In the genomic region with DNA sequence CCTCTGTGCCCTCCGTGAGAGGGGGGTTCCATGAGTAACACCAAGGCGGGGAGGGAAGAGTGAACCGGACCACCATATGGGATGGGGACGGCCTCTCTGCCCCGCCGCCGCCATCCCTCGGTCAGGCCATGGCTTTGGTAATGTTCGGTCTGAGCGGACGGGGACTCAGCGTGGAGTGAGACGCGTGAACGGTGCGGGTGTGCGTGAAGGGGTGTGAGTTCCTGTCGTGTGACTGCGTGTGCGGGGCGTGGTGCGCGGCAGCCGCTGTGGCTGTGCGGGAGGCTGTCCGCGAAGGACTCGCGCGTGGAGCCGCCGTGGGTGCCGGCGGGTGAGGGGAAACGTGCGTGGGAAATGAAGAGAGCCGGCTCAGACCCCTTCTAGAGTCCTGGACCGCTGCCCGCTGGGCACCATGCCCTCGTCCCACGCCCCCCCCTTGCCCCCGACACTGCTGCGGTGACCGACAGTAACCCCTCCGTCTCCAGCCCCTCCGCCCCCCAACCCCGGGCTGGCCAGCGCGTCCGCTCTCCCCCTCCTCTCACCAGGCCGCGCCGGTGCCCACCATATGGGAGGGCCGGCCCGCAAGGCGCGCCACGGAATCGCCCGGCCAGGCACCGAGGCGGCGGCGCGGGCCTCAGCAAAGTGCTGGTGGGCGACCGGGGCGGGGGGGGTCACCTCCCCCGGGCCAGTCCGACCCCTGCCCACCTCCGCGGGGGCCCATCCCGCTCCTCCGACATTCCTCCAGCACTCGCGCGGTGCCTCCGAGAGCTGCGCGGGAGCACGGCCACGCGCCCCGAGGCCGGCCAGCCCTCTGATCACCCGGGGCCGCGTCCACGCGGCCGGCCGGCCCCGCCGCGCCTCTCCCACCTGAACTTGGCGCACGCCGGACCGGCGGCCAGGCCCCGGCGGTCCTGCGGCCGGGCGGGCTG, we compare ENCODE assay signal across 8 cellular contexts. TPM values are rescaled to one million over a fixed set of nuclear protein-coding genes. Genes with fewer than 3 reads are reported as not detected.
DNase-seq lines count a peak whose midpoint lies in the region; ATAC-seq lines count a peak whose summit lies in the region.

No MANE protein-coding gene starts in this region.

- CTCF ChIA-PET in activated CD4-positive, alpha-beta T cell treated with anti-CD3 and anti-CD28 coated beads for 36 hours (lab: Charles Lee) = interaction anchor here (0.6 kb wide), 1 partner anchor 10 kb away, joined by 4 read pairs; no protein-coding TSS in a partner anchor

- H3K9ac ChIP-seq in SK-N-MC (ENCODE audit: insufficient read length) = peak overlapping the region; percentile 64

- no peaks in the 10 kb centered on the region for H3K36me3 Mint-ChIP-seq in activated CD4-positive, alpha-beta T cell treated with anti-CD3 and anti-CD28 coated beads for 36 hours (ENCODE audit: low read depth)
- H3K36me3 Mint-ChIP-seq in naive thymus-derived CD8-positive, alpha-beta T cell = no peaks in the 10 kb centered on the region

- no peak overlapping the region for H3K27ac Mint-ChIP-seq in activated CD4-positive, alpha-beta T cell treated with anti-CD3 and anti-CD28 coated beads for 36 hours
- peak overlapping the region in 8 of 10 donors; percentile 1 to 96 (median 81) for H3K27ac Mint-ChIP-seq in naive thymus-derived CD8-positive, alpha-beta T cell

- H3K27me3 ChIP-seq in esophagus (ENCODE audit: control insufficient read depth in 1 of 2, insufficient read depth in 2 of 2, low read length in 2 of 2) = peaks cover 0 to 3% of the 10 kb centered on the region in 2 donors

- H3K4me1 Mint-ChIP-seq in activated CD4-positive, alpha-beta T cell treated with anti-CD3 and anti-CD28 coated beads for 36 hours = peaks cover 9% of the 10 kb centered on the region
- peaks cover 10 to 21% (median 15%) of the 10 kb centered on the region in 4 donors for H3K4me1 Mint-ChIP-seq in naive thymus-derived CD8-positive, alpha-beta T cell

- no peaks in the 10 kb centered on the region for H3K36me3 ChIP-seq in SK-N-MC (ENCODE audit: insufficient read depth, low read length)
- peaks cover 0 to 6% of the 10 kb centered on the region in 2 donors for H3K36me3 ChIP-seq in esophagus (ENCODE audit: control insufficient read depth in 2 of 2, insufficient read depth in 2 of 2, low read length in 1 of 2)

- H3K9me3 ChIP-seq in SK-N-MC (ENCODE audit: low read depth, low read length) (no peaks in the 10 kb centered on the region), esophagus (ENCODE audit: control insufficient read depth in 2 of 2, insufficient read depth in 1 of 2, low read depth in 1 of 2, low read length in 1 of 2) (no peaks in the 10 kb centered on the region)

- ATAC-seq in activated CD4-positive, alpha-beta T cell treated with anti-CD3 and anti-CD28 coated beads for 36 hours = peak; percentile 10
- ATAC-seq in naive thymus-derived CD8-positive, alpha-beta T cell = peak; percentile 31 to 32
- ATAC-seq in HG03354 (IDR thresholded peaks at IDR 0.05; ENCODE audit: poor library complexity, severe bottlenecking, unreplicated experiment) (no peak), HG02970 (IDR thresholded peaks at IDR 0.05; ENCODE audit: low FRiP score, unreplicated experiment) (no peak)

- no peak overlapping the region for H3K27ac ChIP-seq in SK-N-MC
- peak overlapping the region; percentile 86 to 89 for H3K27ac ChIP-seq in esophagus (ENCODE audit: low read depth in 2 of 2, low read length in 1 of 2)

- POLR2A ChIA-PET in activated CD4-positive, alpha-beta T cell treated with anti-CD3 and anti-CD28 coated beads for 36 hours (lab: Charles Lee) = interaction anchor here (0.6 to 1.0 kb wide), 2 partner anchors 188 to 366 kb away, joined by 3 to 6 read pairs; no protein-coding TSS in a partner anchor
- POLR2A ChIA-PET in naive thymus-derived CD8-positive, alpha-beta T cell (lab: Charles Lee) = interaction anchor here (1.0 kb wide), 1 partner anchor 366 kb away, joined by 3 read pairs; no protein-coding TSS in a partner anchor

- H3K4me3 ChIP-seq in SK-N-MC = peak overlapping the region; percentile 78
- peak overlapping the region; percentile 59 to 75 for H3K4me3 ChIP-seq in esophagus (ENCODE audit: low read depth in 1 of 2, low read length in 2 of 2)

- H3K4me1 ChIP-seq in esophagus (ENCODE audit: control insufficient read depth in 2 of 2, insufficient read depth in 2 of 2, low read length in 1 of 2) = peaks cover 6 to 8% of the 10 kb centered on the region in 2 donors

- H3K9me3 Mint-ChIP-seq in activated CD4-positive, alpha-beta T cell treated with anti-CD3 and anti-CD28 coated beads for 36 hours (ENCODE audit: low read depth) = no peaks in the 10 kb centered on the region
- no peaks in the 10 kb centered on the region for H3K9me3 Mint-ChIP-seq in naive thymus-derived CD8-positive, alpha-beta T cell

- H3K27me3 Mint-ChIP-seq in activated CD4-positive, alpha-beta T cell treated with anti-CD3 and anti-CD28 coated beads for 36 hours = peaks cover 38% of the 10 kb centered on the region
- H3K27me3 Mint-ChIP-seq in naive thymus-derived CD8-positive, alpha-beta T cell = peaks cover 12 to 50% (median 37%) of the 10 kb centered on the region in 5 donors

- intact Hi-C loops in activated CD4-positive, alpha-beta T cell treated with anti-CD3 and anti-CD28 coated beads for 36 hours (cut with DNase I, micrococcal nuclease) = loop anchor here (1.0 to 10.0 kb wide), 8 partner anchors 119 to 1598 kb away; a partner anchor contains a TSS

- H3K4me3 Mint-ChIP-seq in activated CD4-positive, alpha-beta T cell treated with anti-CD3 and anti-CD28 coated beads for 36 hours = peak overlapping the region; percentile 71
- H3K4me3 Mint-ChIP-seq in naive thymus-derived CD8-positive, alpha-beta T cell = peak overlapping the region; percentile 81 to 96 (median 92)

- 1 to 2% methylated on average over 67 to 105 of the region's 105 CpGs for WGBS in esophagus, 2 donors

- DNase-seq in activated CD4-positive, alpha-beta T cell treated with anti-CD3 and anti-CD28 coated beads for 36 hours = peak; percentile 24
- DNase-seq in activated CD4-positive, alpha-beta T cell treated with anti-CD3 and anti-CD28 coated beads for 4 hours = no peak
- no peak for DNase-seq in SK-N-MC (ENCODE audit: low read depth, low spot score)
- peak in 5 of 10 donors; percentile 22 to 70 (median 30) for DNase-seq in naive thymus-derived CD8-positive, alpha-beta T cell
- no peak for DNase-seq in OCI-M1 (lab: John Stamatoyannopoulos, UW)

RNA-seq across cellular contexts. Expression of a gene that starts 0.6 kb away (rescaled TPM):
- under 1 TPM; 0.32 to 0.53 TPM for total RNA-seq in activated CD4-positive, alpha-beta T cell treated with anti-CD3 and anti-CD28 coated beads for 36 hours
- polyA plus RNA-seq in esophagus = 1 to 10 TPM; 5.0 to 8.2 TPM
- 1 to 10 TPM; 1.2 to 1.6 TPM for total RNA-seq in naive thymus-derived CD8-positive, alpha-beta T cell
- not detected for polyA plus RNA-seq in naive thymus-derived CD8-positive, alpha-beta T cell

RNA-seq across cellular contexts. Expression of a gene that starts 38.1 kb away (rescaled TPM):
- not detected for total RNA-seq in activated CD4-positive, alpha-beta T cell treated with anti-CD3 and anti-CD28 coated beads for 36 hours
- not detected for polyA plus RNA-seq in esophagus
- total RNA-seq in naive thymus-derived CD8-positive, alpha-beta T cell = not detected
- not detected for polyA plus RNA-seq in naive thymus-derived CD8-positive, alpha-beta T cell

Comparison
In these comparisons a context has a peak if more than half of its experiments do, and no peak if none do; other contexts are left out.
1. ATAC-seq: peak in activated CD4-positive, alpha-beta T cell treated with anti-CD3 and anti-CD28 coated beads for 36 hours (single experiment) and naive thymus-derived CD8-positive, alpha-beta T cell (2 of 2); none in HG03354 (single experiment) and HG02970 (single experiment).